In genomic region chr6:11425431-11425871, GRCh38 we compare ENCODE assay signal across 30 cellular contexts.
DNase-seq lines count a peak whose midpoint lies in the region; ATAC-seq, FAIRE-seq and TF ChIP-seq lines count a peak whose summit lies in the region.
"Had no signal": no experiment of that assay in that cellular context is flagged by ENCODE, and none has a peak within 500 bp of the region (broad histone marks: within the 10 kb centered on the region; RNA-seq: fewer than 3 reads in every experiment).

No MANE protein-coding gene starts in this region.

- H3K9me3 ChIP-seq in A549: no peaks in the 10 kb centered on the region
- no peaks in the 10 kb centered on the region for H3K9me3 ChIP-seq in MG63
- no peaks in the 10 kb centered on the region for H3K9me3 ChIP-seq in esophagus muscularis mucosa
- no peaks in the 10 kb centered on the region for H3K9me3 ChIP-seq in vagina
- H3K9me3 ChIP-seq: Peyer's patch, prostate gland, transverse colon had no signal

- H3K4me3 ChIP-seq in A549 (no peak overlapping the region), MG63 (no peak overlapping the region), esophagus muscularis mucosa (no peak overlapping the region), vagina (no peak overlapping the region)
- H3K4me3 ChIP-seq: Peyer's patch, prostate gland, skin epidermis, transverse colon had no signal

- TF ChIP-seq CTCF in A549 (IDR thresholded peaks at IDR 0.05): no peak
- no peak for TF ChIP-seq CTCF in esophagus muscularis mucosa (IDR thresholded peaks at IDR 0.05)
- TF ChIP-seq CTCF in nephron (IDR thresholded peaks at IDR 0.05; ENCODE audit: unreplicated experiment in 3 of 3): no peak
- no peak for TF ChIP-seq CTCF in vagina (IDR thresholded peaks at IDR 0.05)

- TF ChIP-seq EP300 in A549 (IDR thresholded peaks at IDR 0.05) (peak in 1 of 2 experiments; percentile 48; a peak in 1 of 5 replicates), esophagus muscularis mucosa (IDR thresholded peaks at IDR 0.05) (no peak)

- TF ChIP-seq POLR2A in A549 (IDR thresholded peaks at IDR 0.05; ENCODE audit: low read length): no peak
- no peak for TF ChIP-seq POLR2A in esophagus muscularis mucosa (IDR thresholded peaks at IDR 0.05; ENCODE audit: low read depth)
- TF ChIP-seq POLR2A in GM12892 (IDR thresholded peaks at IDR 0.05; ENCODE audit: low read depth, low read length): no peak
- no peak for TF ChIP-seq POLR2A in vagina (IDR thresholded peaks at IDR 0.05)

- peak overlapping the region; percentile 47 for H3K4me2 ChIP-seq in A549

- FAIRE-seq in A549 (lab: Jason Lieb, UNC) (no peak), GM12892 (lab: Jason Lieb, UNC) (no peak)
- FAIRE-seq: kidney had no signal

- H3K27ac Mint-ChIP-seq in nephron: peak overlapping the region in 2 of 3 experiments; percentile 17 to 41
- H3K27ac Mint-ChIP-seq: B cell had no signal

- no peaks in the 10 kb centered on the region for H3K27me3 Mint-ChIP-seq in nephron (ENCODE audit: low read depth)
- H3K27me3 Mint-ChIP-seq: B cell had no signal

- H3K4me1 ChIP-seq in A549: peaks cover 81% of the 10 kb centered on the region
- H3K4me1 ChIP-seq in esophagus muscularis mucosa: peaks cover 34 to 59% (median 37%) of the 10 kb centered on the region in 4 donors
- peaks cover 27% of the 10 kb centered on the region for H3K4me1 ChIP-seq in vagina
- H3K4me1 ChIP-seq: prostate gland had no signal

- H3K4me1 Mint-ChIP-seq in nephron: peaks cover 23% of the 10 kb centered on the region

- H3K27me3 ChIP-seq in MG63 (no peaks in the 10 kb centered on the region), esophagus muscularis mucosa (no peaks in the 10 kb centered on the region), vagina (no peaks in the 10 kb centered on the region)
- H3K27me3 ChIP-seq: Peyer's patch, transverse colon had no signal

- CTCF ChIA-PET in A549 (lab: Yijun Ruan, JAX): interaction anchor here (1.8 kb wide), 1 partner anchor 9 kb away, joined by 6 read pairs; no protein-coding TSS in a partner anchor

- DNase-seq in A549 (ENCODE audit: low read depth in 1 of 2, low spot score in 1 of 2): peak in 1 of 2 experiments; percentile 48
- DNase-seq in MG63: peak; percentile 41
- peak; percentile 39 for DNase-seq in esophagus muscularis mucosa (ENCODE audit: extremely low spot score)
- no peak for DNase-seq in GM12892 (ENCODE audit: insufficient read length)
- no peak for DNase-seq in vagina (ENCODE audit: extremely low spot score in 2 of 2)
- DNase-seq in DMS114 treated with DMSO at 0.1 percent for 48 hours (lab: John Stamatoyannopoulos, UW; ENCODE audit: unreplicated experiment): no peak
- DNase-seq: 8988T; activated CD8-positive, alpha-beta T cell treated with anti-CD3 and anti-CD28 coated beads, Interleukin-2, amount 10 ng/mL, durations not matched to agents 7 days and 5 days; activated naive CD4-positive, alpha-beta T cell; activated T-cell treated with anti-CD3 and anti-CD28 coated beads, Interleukin-2, amount 50 U/mL, for 1 hour; amygdala; Calu3; foreskin fibroblast; hippocampal formation; kidney; NCI-H1105; NCI-H2081 treated with DMSO at 0.1 percent for 48 hours; NCI-H510A; NK-92 treated with Interleukin-12 subunit alpha and Interleukin-12 subunit beta, amount 100 ng/mL, for 24 hours; Peyer's patch; stimulated activated naive CD8-positive, alpha-beta T cell treated with anti-CD3 and anti-CD28 coated beads, Interleukin-15, Interleukin-2, amounts not matched to agents 100 U/mL and 50 U/mL, for 24 hours; T-helper 9 cell; transverse colon had no signal

- intact Hi-C loops in esophagus muscularis mucosa (cut with DNase I): no loop called here
- intact Hi-C loops in vagina (cut with DNase I): no loop called here

- no peaks in the 10 kb centered on the region for H3K9me3 Mint-ChIP-seq in nephron
- H3K9me3 Mint-ChIP-seq: natural killer cell treated with Interleukin-12 subunit alpha and Interleukin-12 subunit beta and Interleukin-15 and Interleukin-18, amount 100 ng/mL, for 72 hours had no signal

- POLR2A ChIA-PET in A549 (lab: Yijun Ruan, JAX): no interaction called here

- WGBS in A549 (ENCODE audit: missing lambda C conversion rate): 62% methylated on average over 5 of the region's 5 CpGs
- WGBS in esophagus muscularis mucosa: 96% methylated on average over 5 of the region's 5 CpGs

- no peak overlapping the region for H3K4me3 Mint-ChIP-seq in nephron
- H3K4me3 Mint-ChIP-seq: activated CD8-positive, alpha-beta T cell treated with anti-CD3 and anti-CD28 coated beads, Interleukin-2, amount 10 ng/mL, durations not matched to agents 7 days and 5 days; B cell; natural killer cell treated with Interleukin-12 subunit alpha and Interleukin-12 subunit beta and Interleukin-15 and Interleukin-18, amount 100 ng/mL, for 72 hours had no signal

- H3K36me3 ChIP-seq in MG63 (no peaks in the 10 kb centered on the region), esophagus muscularis mucosa (no peaks in the 10 kb centered on the region), vagina (no peaks in the 10 kb centered on the region)
- H3K36me3 ChIP-seq: Peyer's patch, prostate gland, transverse colon had no signal

- H3K27ac ChIP-seq in A549 (peak overlapping the region; percentile 76 to 86), esophagus muscularis mucosa (replicated peaks in 1 of 4) (no peak overlapping the region), vagina (no peak overlapping the region)
- H3K27ac ChIP-seq: Peyer's patch, prostate gland, transverse colon had no signal

- no peak for TF ChIP-seq RAD21 in A549 (conservative IDR thresholded peaks at IDR 0.05 in 1 of 2, IDR thresholded peaks at IDR 0.05 in 1 of 2)

- no peaks in the 10 kb centered on the region for H3K36me3 Mint-ChIP-seq in nephron (ENCODE audit: low read depth)

- ATAC-seq in A549 (peak in 1 of 2 experiments; percentile 64; a peak in 3 of 6 replicates), HG03097 (IDR thresholded peaks at IDR 0.05; ENCODE audit: low FRiP score, unreplicated experiment) (no peak)
- ATAC-seq: activated CD4-positive, CD25-positive, alpha-beta regulatory T cell treated with anti-CD3 and anti-CD28 coated beads, Interleukin-2, amount 50 U/mL, for 24 hours; activated CD8-positive, alpha-beta T cell treated with anti-CD3 and anti-CD28 coated beads, Interleukin-2, amount 10 ng/mL, durations not matched to agents 7 days and 5 days; natural killer cell treated with Interleukin-12 subunit alpha and Interleukin-12 subunit beta and Interleukin-15 and Interleukin-18, amount 100 ng/mL, for 72 hours; stimulated activated naive CD8-positive, alpha-beta T cell treated with anti-CD3 and anti-CD28 coated beads, Interleukin-15, Interleukin-2, amounts not matched to agents 100 U/mL and 50 U/mL, for 24 hours had no signal

TF ChIP-seq in A549, 52 proteins besides CTCF, POLR2A, EP300 and RAD21:
- TF ChIP-seq TP53 (CRISPR knock-in tag; IDR thresholded peaks at IDR 0.05) (no peak), RARB (CRISPR knock-in tag; IDR thresholded peaks at IDR 0.05) (0 out of 2 replicates have a peak, but pooled peaks have one; percentile 17), MAFK (IDR thresholded peaks at IDR 0.05; ENCODE audit: partially characterized antibody) (peak; percentile 37), GATA3 (IDR thresholded peaks at IDR 0.05; ENCODE audit: borderline replicate concordance) (peak; percentile 26)
TF ChIP-seq in A549: peak in this region for 3.

Comparison
In these comparisons a context has a peak if more than half of its experiments do, and no peak if none do; other contexts are left out.
1. DNase-seq: peak in MG63 (single experiment) and esophagus muscularis mucosa (single experiment); none in GM12892 (single experiment), vagina (0 of 2) and DMS114 treated with DMSO at 0.1 percent for 48 hours (single experiment).
2. H3K27ac ChIP-seq: peak in A549 (2 of 2); none in esophagus muscularis mucosa (0 of 4) and vagina (single experiment).